Comparison of ENCODE assay signal across 17 cellular contexts in genomic region chr16:28308794-28309535, GRCh38. TPM values are rescaled to one million over a fixed set of nuclear protein-coding genes. Genes with fewer than 3 reads are reported as not detected.
DNase-seq lines count a peak whose midpoint lies in the region; ATAC-seq and TF ChIP-seq lines count a peak whose summit lies in the region.
"Had no signal": no experiment of that assay in that cellular context is flagged by ENCODE, and none has a peak within 500 bp of the region (broad histone marks: within the 10 kb centered on the region; RNA-seq: fewer than 3 reads in every experiment).

No MANE protein-coding gene starts in this region.

- H3K27ac ChIP-seq in gastrocnemius medialis = no peak overlapping the region
- H3K27ac ChIP-seq: breast epithelium, KMS-11, stomach, uterus had no signal

- CTCF ChIA-PET in activated naive CD4-positive, alpha-beta T cell treated with anti-CD3 and anti-CD28 coated beads, Interleukin-2, amount 10 ng/mL, durations not matched to agents 7 days and 5 days (lab: Charles Lee) = no interaction called here
- CTCF ChIA-PET in T-cell (lab: Charles Lee) = interaction anchor here in 1 of 2 donors (1.1 kb wide), 1 partner anchor 9 kb away, joined by 3 read pairs; no protein-coding TSS in a partner anchor

- no peak overlapping the region for H3K4me3 Mint-ChIP-seq in activated naive CD4-positive, alpha-beta T cell treated with anti-CD3 and anti-CD28 coated beads, Interleukin-2, amount 10 ng/mL, durations not matched to agents 7 days and 5 days
- peak overlapping the region in 2 of 3 donors; percentile 29 to 78 for H3K4me3 Mint-ChIP-seq in T-cell
- H3K4me3 Mint-ChIP-seq in effector memory CD8-positive, alpha-beta T cell = peak overlapping the region; percentile 72 to 85
- H3K4me3 Mint-ChIP-seq: HFFc6 had no signal

- no peak for TF ChIP-seq CTCF in gastrocnemius medialis (IDR thresholded peaks at IDR 0.05 in 4 of 5, conservative IDR thresholded peaks at IDR 0.05 in 1 of 5)
- TF ChIP-seq CTCF in BE2C (IDR thresholded peaks at IDR 0.05; ENCODE audit: low read depth, low read length) = no peak

- no peaks in the 10 kb centered on the region for H3K36me3 ChIP-seq in gastrocnemius medialis
- no peaks in the 10 kb centered on the region for H3K36me3 ChIP-seq in BE2C
- H3K36me3 ChIP-seq: breast epithelium, stomach, uterus had no signal

- H3K27ac Mint-ChIP-seq in activated naive CD4-positive, alpha-beta T cell treated with anti-CD3 and anti-CD28 coated beads, Interleukin-2, amount 10 ng/mL, durations not matched to agents 7 days and 5 days = peak overlapping the region; percentile 85
- peak overlapping the region; percentile 93 to 99 for H3K27ac Mint-ChIP-seq in T-cell
- peak overlapping the region; percentile 93 to 96 for H3K27ac Mint-ChIP-seq in effector memory CD8-positive, alpha-beta T cell
- H3K27ac Mint-ChIP-seq: HFFc6 had no signal

- no peaks in the 10 kb centered on the region for H3K27me3 Mint-ChIP-seq in activated naive CD4-positive, alpha-beta T cell treated with anti-CD3 and anti-CD28 coated beads, Interleukin-2, amount 10 ng/mL, durations not matched to agents 7 days and 5 days
- H3K27me3 Mint-ChIP-seq in T-cell = no peaks in the 10 kb centered on the region
- H3K27me3 Mint-ChIP-seq in effector memory CD8-positive, alpha-beta T cell = no peaks in the 10 kb centered on the region

- H3K9me3 Mint-ChIP-seq in activated naive CD4-positive, alpha-beta T cell treated with anti-CD3 and anti-CD28 coated beads, Interleukin-2, amount 10 ng/mL, durations not matched to agents 7 days and 5 days = no peaks in the 10 kb centered on the region
- H3K9me3 Mint-ChIP-seq in T-cell = no peaks in the 10 kb centered on the region
- H3K9me3 Mint-ChIP-seq in effector memory CD8-positive, alpha-beta T cell = no peaks in the 10 kb centered on the region
- H3K9me3 Mint-ChIP-seq: HFFc6 had no signal

- H3K27me3 ChIP-seq in gastrocnemius medialis (no peaks in the 10 kb centered on the region), BE2C (no peaks in the 10 kb centered on the region)
- H3K27me3 ChIP-seq: breast epithelium, stomach, uterus had no signal

- peak in 1 of 4 experiments; percentile 8 for ATAC-seq in T-cell (replicated peaks in 1 of 4)
- no peak for ATAC-seq in effector memory CD8-positive, alpha-beta T cell (replicated peaks)
- peak; percentile 59 to 70 for ATAC-seq in gastrocnemius medialis
- no peak for ATAC-seq in HG03097 (IDR thresholded peaks at IDR 0.05; ENCODE audit: low FRiP score, unreplicated experiment)
- ATAC-seq: left colon had no signal

- H3K4me1 ChIP-seq in gastrocnemius medialis (no peaks in the 10 kb centered on the region), BE2C (no peaks in the 10 kb centered on the region)
- H3K4me1 ChIP-seq: breast epithelium, stomach, uterus had no signal

- no peak for DNase-seq in activated naive CD4-positive, alpha-beta T cell treated with anti-CD3 and anti-CD28 coated beads, Interleukin-2, amount 10 ng/mL, durations not matched to agents 7 days and 5 days
- DNase-seq in activated naive CD4-positive, alpha-beta T cell treated with anti-CD3 and anti-CD28 coated beads, Interleukin-2, amount 50 U/mL, for 16 hours = no peak
- DNase-seq in T-cell = no peak
- DNase-seq in effector memory CD8-positive, alpha-beta T cell = no peak
- DNase-seq in gastrocnemius medialis = peak in 1 of 2 donors; percentile 19
- DNase-seq in SHP77 (lab: John Stamatoyannopoulos, UW) = no peak
- no peak for DNase-seq in BE2C
- DNase-seq: DMS153, HFFc6, hippocampal formation, NCI-H1105 treated with DMSO at 0.1 percent for 48 hours, stomach, uterus had no signal

- no peak for TF ChIP-seq POLR2A in gastrocnemius medialis (IDR thresholded peaks at IDR 0.05)

- in situ Hi-C loops in gastrocnemius medialis (cut with MboI; ENCODE audit: low sequenced_read_pairs in 4 of 4) = no loop called here

- intact Hi-C loops in gastrocnemius medialis (cut with DNase I; ENCODE audit: low total_unique reads) = no loop called here

- POLR2A ChIA-PET in T-cell (lab: Charles Lee) = interaction anchor here (0.6 to 0.7 kb wide), 2 partner anchors 9 kb away, joined by 3 to 4 read pairs; no protein-coding TSS in a partner anchor

- no peak overlapping the region for H3K4me3 ChIP-seq in gastrocnemius medialis
- no peak overlapping the region for H3K4me3 ChIP-seq in BE2C (ENCODE audit: low read depth, low read length)
- H3K4me3 ChIP-seq: breast epithelium, stomach, uterus had no signal

- H3K36me3 Mint-ChIP-seq in activated naive CD4-positive, alpha-beta T cell treated with anti-CD3 and anti-CD28 coated beads, Interleukin-2, amount 10 ng/mL, durations not matched to agents 7 days and 5 days = peaks cover 26% of the 10 kb centered on the region
- peaks cover 24% of the 10 kb centered on the region for H3K36me3 Mint-ChIP-seq in T-cell
- peaks cover 30% of the 10 kb centered on the region for H3K36me3 Mint-ChIP-seq in effector memory CD8-positive, alpha-beta T cell (ENCODE audit: insufficient read depth)

- peaks cover 49% of the 10 kb centered on the region for H3K4me1 Mint-ChIP-seq in activated naive CD4-positive, alpha-beta T cell treated with anti-CD3 and anti-CD28 coated beads, Interleukin-2, amount 10 ng/mL, durations not matched to agents 7 days and 5 days
- peaks cover 65 to 74% (median 72%) of the 10 kb centered on the region in 3 donors for H3K4me1 Mint-ChIP-seq in T-cell
- H3K4me1 Mint-ChIP-seq in effector memory CD8-positive, alpha-beta T cell (ENCODE audit: low read depth in 2 of 2) = peaks cover 54 to 63% of the 10 kb centered on the region in 2 donors

- H3K9me3 ChIP-seq in gastrocnemius medialis (no peaks in the 10 kb centered on the region), BE2C (no peaks in the 10 kb centered on the region)
- H3K9me3 ChIP-seq: breast epithelium, stomach, uterus had no signal

RNA-seq across cellular contexts. Expression of gene SBK1, which starts 16.6 kb away (rescaled TPM):
- 10 to 100 TPM; 21.8 to 26.3 (median 23.4) TPM for total RNA-seq in T-cell
- 1 to 10 TPM; 1.8 to 6.4 (median 4.5) TPM for total RNA-seq in gastrocnemius medialis
- polyA plus RNA-seq in BE2C (2012; ENCODE audit: insufficient read depth, insufficient read length, low read depth) = 12.9 TPM
- total RNA-seq: HFFc6 had no signal

RNA-seq across cellular contexts. Expression of gene NPIPB6, which starts 54.3 kb away (rescaled TPM):
- total RNA-seq in T-cell (1 to 10 TPM in 3 of 5 donors, under 1 TPM in 2; 0.70 to 4.6 (median 3.2) TPM), gastrocnemius medialis (10 to 100 TPM in 1 of 4 donors, under 1 TPM in 2, not detected in 1; 0.38 to 10.9 (median 0.53) TPM)
- 0.23 TPM for polyA plus RNA-seq in BE2C (2012; ENCODE audit: insufficient read depth, insufficient read length, low read depth)

Comparison
In these comparisons a context has a peak if more than half of its experiments do, and no peak if none do; other contexts are left out.
1. ATAC-seq: peak in gastrocnemius medialis (2 of 2); none in effector memory CD8-positive, alpha-beta T cell (single experiment) and HG03097 (single experiment).
2. Peak in every context shown above with its lines, with median percentiles within 50 percentile points of each other: H3K27ac Mint-ChIP-seq.